In the genomic region with DNA sequence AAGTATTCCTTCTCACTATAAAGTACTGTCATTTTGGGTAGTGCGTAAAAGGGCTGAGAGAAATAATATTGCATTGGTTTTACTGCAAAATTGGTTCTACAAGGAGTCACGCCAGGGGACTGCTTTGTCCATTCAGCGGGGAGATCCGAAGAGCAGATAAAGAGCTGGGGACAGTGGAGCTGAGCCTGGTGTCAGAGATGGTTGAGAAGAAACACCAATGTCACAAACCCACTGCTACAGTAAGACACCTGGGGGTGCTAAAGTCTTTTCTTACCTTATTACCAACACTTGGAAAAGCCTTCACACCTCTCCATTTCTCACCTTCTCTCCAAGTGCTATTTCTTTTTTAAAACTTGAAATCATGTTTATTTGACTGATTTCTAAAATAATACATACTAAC, we compare ENCODE assay signal across 25 cellular contexts. TPM values are rescaled to one million over a fixed set of nuclear protein-coding genes. Genes with fewer than 3 reads are reported as not detected.
DNase-seq lines count a peak whose midpoint lies in the region; ATAC-seq and TF ChIP-seq lines count a peak whose summit lies in the region.
"Had no signal": no experiment of that assay in that cellular context is flagged by ENCODE, and none has a peak within 500 bp of the region (broad histone marks: within the 10 kb centered on the region; RNA-seq: fewer than 3 reads in every experiment).

No MANE protein-coding gene starts in this region.

- H3T11ph ChIP-seq in H9 (ENCODE audit: low read length), result no peak overlapping the region

- H2BK5ac ChIP-seq in H9 (ENCODE audit: insufficient read length, low read length), result no peak overlapping the region

- H2BK20ac ChIP-seq in H9 (ENCODE audit: low read depth, low read length, poor library complexity, severe bottlenecking), result no peak overlapping the region

- H3K4me1 Mint-ChIP-seq in activated CD8-positive, alpha-beta T cell treated with anti-CD3 and anti-CD28 coated beads for 36 hours (ENCODE audit: low read depth), result peaks cover 9% of the 10 kb centered on the region
- peaks cover 20% of the 10 kb centered on the region for H3K4me1 Mint-ChIP-seq in activated CD8-positive, alpha-beta T cell treated with anti-CD3 and anti-CD28 coated beads, Interleukin-2, amount 10 ng/mL, durations not matched to agents 7 days and 5 days (ENCODE audit: low read depth)
- peaks cover 8% of the 10 kb centered on the region in 2 experiments for H3K4me1 Mint-ChIP-seq in H9
- H3K4me1 Mint-ChIP-seq in immature natural killer cell, result peaks cover 48 to 49% of the 10 kb centered on the region in 2 donors
- H3K4me1 Mint-ChIP-seq: naive B cell; stimulated activated memory B cell treated with anti-CD40 and anti-IgM and Interleukin-4, amounts not matched to agents 10 μg/mL and 1 μg/mL and 100 μg/mL, for 72 hours had no signal

- no peak overlapping the region for H3K14ac ChIP-seq in H9 (ENCODE audit: insufficient read depth, low read length)

- no peak overlapping the region for H2BK12ac ChIP-seq in H9 (ENCODE audit: insufficient read length, low read depth, low read length)

- no peak overlapping the region for H2AK5ac ChIP-seq in H9 (ENCODE audit: insufficient read length, low read length)

- no peak overlapping the region for H4K91ac ChIP-seq in H9 (ENCODE audit: insufficient read length, low read depth, low read length)

- H3K23me2 ChIP-seq in H9 (ENCODE audit: insufficient read length, low read depth, low read length, poor library complexity, severe bottlenecking), result no peaks in the 10 kb centered on the region

- no peaks in the 10 kb centered on the region for H3K9me3 Mint-ChIP-seq in activated CD8-positive, alpha-beta T cell treated with anti-CD3 and anti-CD28 coated beads for 36 hours
- H3K9me3 Mint-ChIP-seq in activated CD8-positive, alpha-beta T cell treated with anti-CD3 and anti-CD28 coated beads, Interleukin-2, amount 10 ng/mL, durations not matched to agents 7 days and 5 days (ENCODE audit: insufficient read depth), result no peaks in the 10 kb centered on the region
- H3K9me3 Mint-ChIP-seq in H9 (no peaks in the 10 kb centered on the region), immature natural killer cell (no peaks in the 10 kb centered on the region)
- H3K9me3 Mint-ChIP-seq: dendritic cell treated with granulocyte-macrophage colony-stimulating factor and Interleukin-4, amounts not matched to agents 40 ng/mL and 50 ng/mL, for 4 days; naive B cell; stimulated activated memory B cell treated with anti-CD40 and anti-IgM and Interleukin-4, amounts not matched to agents 10 μg/mL and 1 μg/mL and 100 μg/mL, for 72 hours had no signal

- no peak overlapping the region for H3K27ac Mint-ChIP-seq in activated CD8-positive, alpha-beta T cell treated with anti-CD3 and anti-CD28 coated beads for 36 hours
- no peak overlapping the region for H3K27ac Mint-ChIP-seq in activated CD8-positive, alpha-beta T cell treated with anti-CD3 and anti-CD28 coated beads, Interleukin-2, amount 10 ng/mL, durations not matched to agents 7 days and 5 days
- no peak overlapping the region for H3K27ac Mint-ChIP-seq in H9
- peak overlapping the region; percentile 16 to 82 (median 58) for H3K27ac Mint-ChIP-seq in immature natural killer cell
- H3K27ac Mint-ChIP-seq: dendritic cell treated with granulocyte-macrophage colony-stimulating factor and Interleukin-4, amounts not matched to agents 40 ng/mL and 50 ng/mL, for 4 days; naive B cell; stimulated activated memory B cell treated with anti-CD40 and anti-IgM and Interleukin-4, amounts not matched to agents 10 μg/mL and 1 μg/mL and 100 μg/mL, for 72 hours had no signal

- no peak overlapping the region for H3K4me3 ChIP-seq in RWPE2 (ENCODE audit: severe bottlenecking)
- H3K4me3 ChIP-seq: MG63, pancreas, tibial artery had no signal

- H3K79me2 ChIP-seq in H9 (ENCODE audit: insufficient read depth, low read length), result no peaks in the 10 kb centered on the region

- TF ChIP-seq CTCF in activated CD8-positive, alpha-beta T cell treated with anti-CD3 and anti-CD28 coated beads for 36 hours (IDR thresholded peaks at IDR 0.05), result peak; percentile 43
- peak; percentile 42; the same call in 2 of the 3 replicates for TF ChIP-seq CTCF in H9 (conservative IDR thresholded peaks at IDR 0.05)
- TF ChIP-seq CTCF in RWPE2 (IDR thresholded peaks at IDR 0.05; ENCODE audit: poor library complexity, severe bottlenecking), result peak; percentile 35

- H3K4ac ChIP-seq in H9 (ENCODE audit: low read depth, low read length), result no peak overlapping the region

- no peak overlapping the region for H3K9ac ChIP-seq in H9 (ENCODE audit: extremely low read depth, insufficient read length, low read length)

- POLR2A ChIA-PET in activated CD8-positive, alpha-beta T cell treated with anti-CD3 and anti-CD28 coated beads for 36 hours (lab: Charles Lee), result no interaction called here
- POLR2A ChIA-PET in activated CD8-positive, alpha-beta T cell treated with anti-CD3 and anti-CD28 coated beads, Interleukin-2, amount 10 ng/mL, durations not matched to agents 7 days and 5 days (lab: Charles Lee), result no interaction called here

- CTCF ChIA-PET in activated CD8-positive, alpha-beta T cell treated with anti-CD3 and anti-CD28 coated beads for 36 hours (lab: Charles Lee), result interaction anchor here (0.8 to 1.1 kb wide), 3 partner anchors 30 to 34 kb away, joined by 3 read pairs; no protein-coding TSS in a partner anchor
- CTCF ChIA-PET in activated CD8-positive, alpha-beta T cell treated with anti-CD3 and anti-CD28 coated beads, Interleukin-2, amount 10 ng/mL, durations not matched to agents 7 days and 5 days (lab: Charles Lee), result interaction anchor here (0.6 to 3.1 kb wide), 5 partner anchors 29 to 985 kb away, joined by 3 to 14 read pairs (median 3); partner anchors contain the start of gene B3GNT4

- H3K23ac ChIP-seq in H9 (ENCODE audit: insufficient read length, low read depth, low read length), result no peak overlapping the region

- H4K20me1 ChIP-seq in H9 (ENCODE audit: control insufficient read depth, insufficient read depth, insufficient read length), result no peaks in the 10 kb centered on the region

- H3K4me2 ChIP-seq in H9 (ENCODE audit: insufficient read depth, insufficient read length, low read length), result no peak overlapping the region

- no peak overlapping the region for H4K5ac ChIP-seq in H9 (ENCODE audit: insufficient read length, low read depth, low read length)

- no peaks in the 10 kb centered on the region for H3K79me1 ChIP-seq in H9 (ENCODE audit: insufficient read depth, low read depth, low read length, poor library complexity, severe bottlenecking)

- H2AFZ ChIP-seq in H9 (ENCODE audit: low read length), result no peak overlapping the region

- H4K8ac ChIP-seq in H9 (replicated peaks; ENCODE audit: insufficient read length, low read depth, low read length), result no peak overlapping the region

- H3K36me3 Mint-ChIP-seq in activated CD8-positive, alpha-beta T cell treated with anti-CD3 and anti-CD28 coated beads for 36 hours (ENCODE audit: low read depth), result no peaks in the 10 kb centered on the region
- H3K36me3 Mint-ChIP-seq in activated CD8-positive, alpha-beta T cell treated with anti-CD3 and anti-CD28 coated beads, Interleukin-2, amount 10 ng/mL, durations not matched to agents 7 days and 5 days (ENCODE audit: low read depth), result no peaks in the 10 kb centered on the region
- no peaks in the 10 kb centered on the region for H3K36me3 Mint-ChIP-seq in H9 (ENCODE audit: insufficient read depth in 1 of 3, low read depth in 3 of 3)
- H3K36me3 Mint-ChIP-seq in immature natural killer cell, result no peaks in the 10 kb centered on the region
- H3K36me3 Mint-ChIP-seq: naive B cell; stimulated activated memory B cell treated with anti-CD40 and anti-IgM and Interleukin-4, amounts not matched to agents 10 μg/mL and 1 μg/mL and 100 μg/mL, for 72 hours had no signal

- no peak overlapping the region for H3K4me3 Mint-ChIP-seq in activated CD8-positive, alpha-beta T cell treated with anti-CD3 and anti-CD28 coated beads for 36 hours
- H3K4me3 Mint-ChIP-seq in activated CD8-positive, alpha-beta T cell treated with anti-CD3 and anti-CD28 coated beads, Interleukin-2, amount 10 ng/mL, durations not matched to agents 7 days and 5 days, result no peak overlapping the region
- H3K4me3 Mint-ChIP-seq in H9, result no peak overlapping the region
- H3K4me3 Mint-ChIP-seq in immature natural killer cell, result peak overlapping the region in 2 of 5 donors; percentile 3 to 20
- H3K4me3 Mint-ChIP-seq: dendritic cell treated with granulocyte-macrophage colony-stimulating factor and Interleukin-4, amounts not matched to agents 40 ng/mL and 50 ng/mL, for 4 days; naive B cell; stimulated activated memory B cell treated with anti-CD40 and anti-IgM and Interleukin-4, amounts not matched to agents 10 μg/mL and 1 μg/mL and 100 μg/mL, for 72 hours had no signal

- no peaks in the 10 kb centered on the region for H3K36me3 ChIP-seq in RWPE2 (ENCODE audit: low read depth)
- H3K36me3 ChIP-seq: MG63, pancreas, tibial artery had no signal

- H3K27me3 Mint-ChIP-seq in activated CD8-positive, alpha-beta T cell treated with anti-CD3 and anti-CD28 coated beads for 36 hours, result no peaks in the 10 kb centered on the region
- H3K27me3 Mint-ChIP-seq in activated CD8-positive, alpha-beta T cell treated with anti-CD3 and anti-CD28 coated beads, Interleukin-2, amount 10 ng/mL, durations not matched to agents 7 days and 5 days (ENCODE audit: low read depth), result peaks cover 2% of the 10 kb centered on the region
- H3K27me3 Mint-ChIP-seq in H9 (ENCODE audit: low read depth), result peaks cover 3% of the 10 kb centered on the region
- H3K27me3 Mint-ChIP-seq in immature natural killer cell (ENCODE audit: low read depth in 3 of 3), result peaks cover 6 to 15% (median 6%) of the 10 kb centered on the region in 3 donors

- H3K4me1 ChIP-seq in H9 (ENCODE audit: insufficient read depth, low read length) (no peaks in the 10 kb centered on the region), RWPE2 (ENCODE audit: insufficient read depth, poor library complexity, severe bottlenecking) (no peaks in the 10 kb centered on the region)
- H3K4me1 ChIP-seq: pancreas, tibial artery had no signal

- whole genome bisulfite sequencing in H9 (ENCODE audit: extremely low coverage, insufficient read length, low lambda C conversion rate), result no CpG with 5 or more reads among the region's 4 CpGs

- no peak for DNase-seq in activated CD8-positive, alpha-beta T cell treated with anti-CD3 and anti-CD28 coated beads for 36 hours
- DNase-seq in activated CD8-positive, alpha-beta T cell treated with anti-CD3 and anti-CD28 coated beads, Interleukin-2, amount 10 ng/mL, durations not matched to agents 7 days and 5 days, result no peak
- DNase-seq in H9 (no peak), RWPE2 (ENCODE audit: low spot score) (no peak), immature natural killer cell (no peak), NCI-H2107 treated with DMSO at 0.1 percent for 48 hours (lab: John Stamatoyannopoulos, UW; ENCODE audit: unreplicated experiment) (no peak)
- DNase-seq in activated CD4-positive, alpha-beta T cell treated with anti-CD3 and anti-CD28 coated beads, Interleukin-2, amount 50 U/mL, for 1 hour, result no peak
- DNase-seq: activated CD4-positive, CD25-positive, alpha-beta regulatory T cell treated with anti-CD3 and anti-CD28 coated beads, Interleukin-2, amount 50 U/mL, for 72 hours; activated gamma-delta T cell; foreskin melanocyte; HCEC 1CT; hypothalamus; kidney; MG63; naive B cell; NCI-H187; NCI-H524 treated with DMSO at 0.1 percent for 48 hours; pancreas; T1000; tibial artery had no signal

- no peaks in the 10 kb centered on the region for H3K9me3 ChIP-seq in H9 (ENCODE audit: control insufficient read depth, low read depth, low read length)
- H3K9me3 ChIP-seq in RWPE2 (ENCODE audit: severe bottlenecking), result no peaks in the 10 kb centered on the region
- H3K9me3 ChIP-seq: MG63, pancreas, tibial artery had no signal

- H3K27ac ChIP-seq in H9 (ENCODE audit: insufficient read length, low read depth, low read length), result no peak overlapping the region
- H3K27ac ChIP-seq in RWPE2 (ENCODE audit: poor library complexity, severe bottlenecking), result no peak overlapping the region
- H3K27ac ChIP-seq: pancreas, tibial artery had no signal

- intact Hi-C loops in activated CD8-positive, alpha-beta T cell treated with anti-CD3 and anti-CD28 coated beads for 36 hours (cut with micrococcal nuclease), result loop anchor here (5.0 kb wide), 1 partner anchor 32 kb away; no protein-coding TSS in a partner anchor

- no peak overlapping the region for H3K56ac ChIP-seq in H9 (ENCODE audit: insufficient read length, low read depth, low read length)

- no peak overlapping the region for H3K18ac ChIP-seq in H9 (ENCODE audit: insufficient read length, low read depth, low read length)

- no peak overlapping the region for H2BK120ac ChIP-seq in H9 (ENCODE audit: low read depth, low read length, poor library complexity, severe bottlenecking)

- no peak overlapping the region for H2BK15ac ChIP-seq in H9 (ENCODE audit: low read depth, low read length)

- ATAC-seq in activated CD8-positive, alpha-beta T cell treated with anti-CD3 and anti-CD28 coated beads for 36 hours, result peak; percentile 54
- no peak for ATAC-seq in activated CD8-positive, alpha-beta T cell treated with anti-CD3 and anti-CD28 coated beads, Interleukin-2, amount 10 ng/mL, durations not matched to agents 7 days and 5 days
- peak; percentile 68 for ATAC-seq in RWPE2 (ENCODE audit: low read depth)
- no peak for ATAC-seq in GM18511 (IDR thresholded peaks at IDR 0.05; ENCODE audit: unreplicated experiment)
- ATAC-seq: pancreas; sciatic nerve; stimulated activated memory B cell treated with anti-CD40 and anti-IgM and Interleukin-4, amounts not matched to agents 10 μg/mL and 1 μg/mL and 100 μg/mL, for 72 hours had no signal

- H3K27me3 ChIP-seq in H9 (ENCODE audit: insufficient read depth, low read length) (no peaks in the 10 kb centered on the region), RWPE2 (ENCODE audit: insufficient read depth, poor library complexity, severe bottlenecking) (no peaks in the 10 kb centered on the region)
- H3K27me3 ChIP-seq: MG63, pancreas, tibial artery had no signal

RNA-seq across cellular contexts. Expression of gene IL31, which starts 14.1 kb away (rescaled TPM):
- total RNA-seq in activated CD8-positive, alpha-beta T cell treated with anti-CD3 and anti-CD28 coated beads for 36 hours, result not detected
- total RNA-seq in activated CD8-positive, alpha-beta T cell treated with anti-CD3 and anti-CD28 coated beads, Interleukin-2, amount 10 ng/mL, durations not matched to agents 7 days and 5 days, result not detected
- not detected in 2 replicates for total RNA-seq in H9 (2021)
- polyA plus RNA-seq in immature natural killer cell, result not detected
- total RNA-seq: kidney, pancreas, sciatic nerve had no signal
- polyA plus RNA-seq: adipose tissue, pancreas had no signal

RNA-seq across cellular contexts. Expression of gene LRRC43, which starts 23.0 kb away (rescaled TPM):
- total RNA-seq in activated CD8-positive, alpha-beta T cell treated with anti-CD3 and anti-CD28 coated beads for 36 hours, result not detected
- not detected for total RNA-seq in activated CD8-positive, alpha-beta T cell treated with anti-CD3 and anti-CD28 coated beads, Interleukin-2, amount 10 ng/mL, durations not matched to agents 7 days and 5 days
- 0.46 and 0.53 TPM in 2 replicates for total RNA-seq in H9 (2021)
- 1 to 10 TPM in 2 of 3 donors, under 1 TPM in 1; 0.52 to 6.2 (median 3.2) TPM for polyA plus RNA-seq in immature natural killer cell

RNA-seq across cellular contexts. Expression of gene B3GNT4, which starts 43.6 kb away (rescaled TPM):
- 1 to 10 TPM; 3.6 to 5.1 TPM for total RNA-seq in activated CD8-positive, alpha-beta T cell treated with anti-CD3 and anti-CD28 coated beads for 36 hours
- 1 to 10 TPM in 1 of 2 experiments, under 1 TPM in 1; 0.90 to 1.4 TPM for total RNA-seq in activated CD8-positive, alpha-beta T cell treated with anti-CD3 and anti-CD28 coated beads, Interleukin-2, amount 10 ng/mL, durations not matched to agents 7 days and 5 days
- 0.92 and 1.0 TPM in 2 replicates for total RNA-seq in H9 (2021)
- polyA plus RNA-seq in immature natural killer cell, result under 1 TPM in 1 of 3 donors, not detected in 2; 0.82 TPM
- total RNA-seq: sciatic nerve had no signal

Comparison
In these comparisons a context has a peak if more than half of its experiments do, and no peak if none do; other contexts are left out.
1. ATAC-seq: peak in activated CD8-positive, alpha-beta T cell treated with anti-CD3 and anti-CD28 coated beads for 36 hours (single experiment) and RWPE2 (single experiment); none in activated CD8-positive, alpha-beta T cell treated with anti-CD3 and anti-CD28 coated beads, Interleukin-2, amount 10 ng/mL, durations not matched to agents 7 days and 5 days (single experiment) and GM18511 (single experiment).
2. H3K27ac Mint-ChIP-seq: peak in immature natural killer cell (6 of 6); none in activated CD8-positive, alpha-beta T cell treated with anti-CD3 and anti-CD28 coated beads for 36 hours (single experiment), activated CD8-positive, alpha-beta T cell treated with anti-CD3 and anti-CD28 coated beads, Interleukin-2, amount 10 ng/mL, durations not matched to agents 7 days and 5 days (single experiment) and H9 (0 of 3).
3. Peak in every context shown above with its lines, with median percentiles within 50 percentile points of each other: CTCF ChIP-seq.